ENCODE assay signal across 26 cellular contexts in genomic region chr1:190098107-190098506, GRCh38.
"Had no signal": no experiment of that assay in that cellular context is flagged by ENCODE, and none has a peak within 500 bp of the region (broad histone marks: within the 10 kb centered on the region; RNA-seq: fewer than 3 reads in every experiment).

No MANE protein-coding gene starts in this region.

- DNase-seq: dermis blood vessel endothelial cell; dorsolateral prefrontal cortex; effector CD4-positive, alpha-beta T cell; effector memory CD4-positive, alpha-beta T cell; foreskin keratinocyte; heart left ventricle; hypothalamus; immature natural killer cell; islet precursor cell; kidney glomerular epithelial cell; left colon; left ventricle myocardium inferior; lower lobe of right lung; mesenchymal stem cell; naive B cell; naive thymus-derived CD8-positive, alpha-beta T cell had no signal

- H3K36me3 ChIP-seq: esophagus muscularis mucosa, gastroesophageal sphincter, heart left ventricle, left ventricle myocardium inferior, lower lobe of right lung had no signal

- H3K4me1 ChIP-seq: foreskin keratinocyte, gastroesophageal sphincter, heart left ventricle, left ventricle myocardium inferior, lower lobe of right lung had no signal

- H3K9me3 Mint-ChIP-seq: mesothelial cell of epicardium had no signal

- H3K79me2 ChIP-seq: hepatocyte had no signal

- H3K4me2 ChIP-seq: hepatocyte had no signal

- H3K27ac ChIP-seq: coronary artery, dorsolateral prefrontal cortex, esophagus muscularis mucosa, foreskin keratinocyte, gastroesophageal sphincter, heart left ventricle, hepatocyte, left ventricle myocardium inferior, lower lobe of right lung had no signal

- ATAC-seq: foreskin keratinocyte; gastroesophageal sphincter; heart left ventricle; left colon; left lobe of liver; lower lobe of right lung; mucosa of descending colon; naive thymus-derived CD8-positive, alpha-beta T cell had no signal

- H3K27me3 ChIP-seq: dorsolateral prefrontal cortex, esophagus muscularis mucosa, foreskin keratinocyte, gastroesophageal sphincter, heart left ventricle, hepatocyte had no signal

- H3K9me3 ChIP-seq: esophagus muscularis mucosa, gastroesophageal sphincter, left ventricle myocardium inferior, lower lobe of right lung, mucosa of descending colon had no signal

- H3K4me3 ChIP-seq: coronary artery, dorsolateral prefrontal cortex, esophagus muscularis mucosa, gastroesophageal sphincter, heart left ventricle, hepatocyte, left ventricle myocardium inferior, lower lobe of right lung, mucosa of descending colon had no signal

- H2AFZ ChIP-seq: hepatocyte had no signal

- H3K4me1 Mint-ChIP-seq: immature natural killer cell; mesothelial cell of epicardium; naive B cell; naive thymus-derived CD8-positive, alpha-beta T cell had no signal

- FAIRE-seq: endothelial cell of umbilical vein, frontal cortex, kidney had no signal

- H3K27ac Mint-ChIP-seq: immature natural killer cell; mesothelial cell of epicardium; naive B cell; naive thymus-derived CD8-positive, alpha-beta T cell had no signal

- H3K27me3 Mint-ChIP-seq: naive B cell; naive thymus-derived CD8-positive, alpha-beta T cell had no signal

- H3K36me3 Mint-ChIP-seq: immature natural killer cell; mesothelial cell of epicardium; naive B cell; naive thymus-derived CD8-positive, alpha-beta T cell had no signal

- H3K4me3 Mint-ChIP-seq: immature natural killer cell; mesothelial cell of epicardium; naive thymus-derived CD8-positive, alpha-beta T cell had no signal
